Comparison of ENCODE assay signal across 8 cellular contexts in genomic region chr5:157290981-157291711, GRCh38. TPM values are rescaled to one million over a fixed set of nuclear protein-coding genes. Genes with fewer than 3 reads are reported as not detected.
A peak's percentile ranks its signal among the peaks of the same experiment; 100 is the strongest.
DNase-seq lines count a peak whose midpoint lies in the region; ATAC-seq, FAIRE-seq and TF ChIP-seq lines count a peak whose summit lies in the region.

No MANE protein-coding gene starts in this region.

- no peak overlapping the region for H3K4me2 ChIP-seq in GM23338

- FAIRE-seq in GM12891 (lab: Jason Lieb, UNC), result peak; percentile 72

- no peak for TF ChIP-seq EP300 in gastroesophageal sphincter (IDR thresholded peaks at IDR 0.05)

- H3K4me3 Mint-ChIP-seq in chondrocyte (ENCODE audit: unreplicated experiment), result no peak overlapping the region
- H3K4me3 Mint-ChIP-seq in GM23338, result no peak overlapping the region

- H3K27ac ChIP-seq in subcutaneous abdominal adipose tissue (ENCODE audit: low read depth, low read length), result no peak overlapping the region
- H3K27ac ChIP-seq in GM23338 (ENCODE audit: low read depth), result no peak overlapping the region
- H3K27ac ChIP-seq in gastroesophageal sphincter, result no peak overlapping the region

- H3K4me1 Mint-ChIP-seq in chondrocyte (ENCODE audit: low read depth) (peaks cover 28% of the 10 kb centered on the region), GM23338 (no peaks in the 10 kb centered on the region; the same call in 2 of the 3 replicates)

- H3K36me3 ChIP-seq in subcutaneous abdominal adipose tissue (ENCODE audit: control insufficient read depth in 5 of 5, insufficient read depth in 5 of 5, low read length in 5 of 5), result no peaks in the 10 kb centered on the region
- H3K36me3 ChIP-seq in GM23338 (ENCODE audit: insufficient read depth), result peaks cover 3% of the 10 kb centered on the region; the same call in 1 of the 2 replicates
- peaks cover 0 to 7% of the 10 kb centered on the region in 2 donors for H3K36me3 ChIP-seq in gastroesophageal sphincter

- H3K79me2 ChIP-seq in GM23338 (replicated peaks; ENCODE audit: insufficient read depth), result no peaks in the 10 kb centered on the region

- H3K9me3 Mint-ChIP-seq in chondrocyte (ENCODE audit: low read depth) (no peaks in the 10 kb centered on the region), GM23338 (no peaks in the 10 kb centered on the region)

- H3K9ac ChIP-seq in subcutaneous abdominal adipose tissue (ENCODE audit: low read length in 5 of 5), result no peak overlapping the region

- peaks cover 2% of the 10 kb centered on the region for H3K36me3 Mint-ChIP-seq in chondrocyte (ENCODE audit: low read depth)
- peaks cover 23% of the 10 kb centered on the region for H3K36me3 Mint-ChIP-seq in GM23338 (ENCODE audit: low read depth)

- H3K9me3 ChIP-seq in subcutaneous abdominal adipose tissue (ENCODE audit: control insufficient read depth in 5 of 5, low read length in 5 of 5), result no peaks in the 10 kb centered on the region
- H3K9me3 ChIP-seq in gastroesophageal sphincter, result no peaks in the 10 kb centered on the region

- DNase-seq in GM12891 (ENCODE audit: insufficient read length, low spot score) (no peak), chondrocyte (ENCODE audit: low spot score) (no peak), GM23338 (ENCODE audit: low spot score) (no peak), NCI-H526 treated with DMSO at 0.1 percent for 48 hours (lab: John Stamatoyannopoulos, UW) (no peak)

- TF ChIP-seq CTCF in chondrocyte (IDR thresholded peaks at IDR 0.05) (no peak), GM23338 (conservative IDR thresholded peaks at IDR 0.05; ENCODE audit: low read depth in 2 of 2) (no peak), gastroesophageal sphincter (IDR thresholded peaks at IDR 0.05) (no peak)

- H3F3A ChIP-seq in GM23338 (replicated peaks; ENCODE audit: low read depth), result no peaks in the 10 kb centered on the region

- peak; percentile 80 for ATAC-seq in GM21367 (IDR thresholded peaks at IDR 0.05; ENCODE audit: unreplicated experiment)
- peak; percentile 75 for ATAC-seq in HG03558 (IDR thresholded peaks at IDR 0.05; ENCODE audit: extremely low read depth, unreplicated experiment)
- no peak for ATAC-seq in GM23338
- no peak for ATAC-seq in gastroesophageal sphincter

- H3K4me1 ChIP-seq in subcutaneous abdominal adipose tissue (ENCODE audit: control insufficient read depth in 5 of 5, insufficient read depth in 5 of 5, low read length in 5 of 5), result peaks cover 0 to 31% (median 13%) of the 10 kb centered on the region in 5 donors
- H3K4me1 ChIP-seq in GM23338 (ENCODE audit: insufficient read depth), result no peaks in the 10 kb centered on the region
- H3K4me1 ChIP-seq in gastroesophageal sphincter, result peaks cover 0 to 12% (median 0%) of the 10 kb centered on the region in 3 donors

- TF ChIP-seq POLR2A in GM12891 (IDR thresholded peaks at IDR 0.05; ENCODE audit: low read depth, low read length), result no peak
- TF ChIP-seq POLR2A in gastroesophageal sphincter (IDR thresholded peaks at IDR 0.05), result no peak

- 82 to 90% methylated on average over 10 of the region's 10 CpGs for WGBS in gastroesophageal sphincter (ENCODE audit: low coverage in 1 of 2), 2 donors

- H4K20me1 ChIP-seq in GM23338 (replicated peaks; ENCODE audit: insufficient read depth), result peaks cover 10% of the 10 kb centered on the region; the same call in 1 of the 2 replicates

- no peaks in the 10 kb centered on the region for H3K9me2 ChIP-seq in GM23338 (ENCODE audit: insufficient read depth)

- H2AFZ ChIP-seq in GM23338, result no peak overlapping the region

- peak overlapping the region; percentile 81 for H3K27ac Mint-ChIP-seq in chondrocyte (ENCODE audit: unreplicated experiment)
- no peak overlapping the region for H3K27ac Mint-ChIP-seq in GM23338

- H3K27me3 Mint-ChIP-seq in chondrocyte (ENCODE audit: low read depth), result no peaks in the 10 kb centered on the region
- H3K27me3 Mint-ChIP-seq in GM23338 (ENCODE audit: insufficient read depth, low read depth, poor library complexity), result peaks cover 5% of the 10 kb centered on the region

- no peaks in the 10 kb centered on the region for H3K27me3 ChIP-seq in subcutaneous abdominal adipose tissue (ENCODE audit: control insufficient read depth in 5 of 5, insufficient read depth in 4 of 5, low read length in 5 of 5)
- H3K27me3 ChIP-seq in GM23338 (ENCODE audit: insufficient read depth), result no peaks in the 10 kb centered on the region
- H3K27me3 ChIP-seq in gastroesophageal sphincter, result no peaks in the 10 kb centered on the region

- peak overlapping the region in 3 of 5 donors; percentile 23 to 40 (median 37) for H3K4me3 ChIP-seq in subcutaneous abdominal adipose tissue (ENCODE audit: low read depth in 1 of 5, low read length in 5 of 5)
- no peak overlapping the region for H3K4me3 ChIP-seq in GM23338
- H3K4me3 ChIP-seq in gastroesophageal sphincter, result no peak overlapping the region

TF ChIP-seq in GM12891, 5 proteins besides CTCF, POLR2A, EP300 and RAD21:
- TF ChIP-seq TAF1 (IDR thresholded peaks at IDR 0.05; ENCODE audit: low read depth, low read length), result no peak
- TF ChIP-seq PAX5 (IDR thresholded peaks at IDR 0.05; ENCODE audit: insufficient read depth, low read length, severe bottlenecking), result no peak
- peak; percentile 95 for TF ChIP-seq SPI1 (IDR thresholded peaks at IDR 0.05; ENCODE audit: low read depth, low read length)
- TF ChIP-seq POLR2AphosphoS5 (IDR thresholded peaks at IDR 0.05; ENCODE audit: low read depth, low read length), result no peak

TF ChIP-seq in GM23338, 12 proteins besides CTCF, POLR2A, EP300 and RAD21:
- TF ChIP-seq ZNF331 (CRISPR knock-in tag; IDR thresholded peaks at IDR 0.05; ENCODE audit: low read depth) (no peak), ETS1 (IDR thresholded peaks at IDR 0.05) (no peak), ZNF114 (CRISPR knock-in tag; IDR thresholded peaks at IDR 0.05) (no peak), NANOG (IDR thresholded peaks at IDR 0.05; ENCODE audit: borderline replicate concordance) (no peak)
TF ChIP-seq in GM23338: peak in this region for 0.

RNA-seq across cellular contexts. Expression of gene CYFIP2, which starts 25.2 kb away (rescaled TPM):
- polyA plus RNA-seq in GM12891 (2012; ENCODE audit: low read depth, missing spikeins), result 99.2 TPM
- total RNA-seq in chondrocyte (15.7 to 39.6 TPM (median 37.4 TPM) in 3 replicates), gastroesophageal sphincter (10 to 100 TPM; 13.7 to 50.6 (median 23.1) TPM)
- total RNA-seq in GM23338 (2014; rRNA removed; shearing (Covaris generic)), result 78.4 and 98.4 TPM in 2 replicates
- 54.1 and 58.9 TPM in 2 replicates for polyA plus RNA-seq in GM23338 (2016; fragmentation: Nextera tagmentation; extraction: Ambion mirVana)

Comparison
In these comparisons a context has a peak if more than half of its experiments do, and no peak if none do; other contexts are left out.
1. ATAC-seq: peak in GM21367 (single experiment) and HG03558 (single experiment); none in GM23338 (single experiment) and gastroesophageal sphincter (single experiment).
2. H3K4me3 ChIP-seq: peak in subcutaneous abdominal adipose tissue (3 of 5); none in GM23338 (single experiment) and gastroesophageal sphincter (0 of 2).